In the genomic region with DNA sequence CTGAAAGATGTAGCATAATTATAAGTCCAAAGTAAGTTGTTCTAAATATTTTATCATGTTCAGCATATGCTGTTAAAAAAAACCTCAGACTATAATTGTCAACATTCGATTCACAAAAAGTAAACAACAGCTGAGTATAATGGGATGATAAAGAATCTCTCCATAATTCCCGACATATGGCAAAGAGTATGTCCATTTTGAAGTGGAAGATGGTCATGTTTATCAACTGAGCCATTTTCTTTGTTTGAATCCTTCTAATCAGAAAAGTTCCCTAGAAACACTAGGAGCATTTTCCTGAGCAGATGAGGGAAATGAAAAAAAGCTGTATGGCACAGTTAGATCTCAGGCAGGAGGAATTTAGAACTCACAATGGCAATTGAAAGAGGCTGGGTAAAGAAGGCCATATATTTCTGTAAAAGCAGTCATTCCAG, we compare ENCODE assay signal across 13 cellular contexts.
A peak's percentile ranks its signal among the peaks of the same experiment; 100 is the strongest.
DNase-seq lines count a peak whose midpoint lies in the region; ATAC-seq and TF ChIP-seq lines count a peak whose summit lies in the region.
"Had no signal": no experiment of that assay in that cellular context is flagged by ENCODE, and none has a peak within 500 bp of the region (broad histone marks: within the 10 kb centered on the region; RNA-seq: fewer than 3 reads in every experiment).

No MANE protein-coding gene starts in this region.

- no peak for ATAC-seq in activated CD4-positive, alpha-beta T cell treated with anti-CD3 and anti-CD28 coated beads for 36 hours
- ATAC-seq in activated naive CD8-positive, alpha-beta T cell treated with anti-CD3 and anti-CD28 coated beads, Interleukin-2, amount 50 U/mL, for 24 hours: no peak
- no peak for ATAC-seq in GM19328 (IDR thresholded peaks at IDR 0.05; ENCODE audit: unreplicated experiment)

- CTCF ChIA-PET in activated CD4-positive, alpha-beta T cell treated with anti-CD3 and anti-CD28 coated beads for 36 hours (lab: Charles Lee): interaction anchor here (0.6 to 3.8 kb wide), 4 partner anchors 17 to 126 kb away, joined by 3 to 12 read pairs (median 4); no protein-coding TSS in a partner anchor
- CTCF ChIA-PET in activated CD4-positive, alpha-beta T cell treated with anti-CD3 and anti-CD28 coated beads, Interleukin-2, amount 10 ng/mL, durations not matched to agents 7 days and 5 days (lab: Charles Lee): interaction anchor here (1.4 kb wide), 1 partner anchor 10 kb away, joined by 8 read pairs; no protein-coding TSS in a partner anchor

- H3K27me3 Mint-ChIP-seq in activated CD4-positive, alpha-beta T cell treated with anti-CD3 and anti-CD28 coated beads for 36 hours: no peaks in the 10 kb centered on the region
- no peaks in the 10 kb centered on the region for H3K27me3 Mint-ChIP-seq in activated CD4-positive, alpha-beta T cell treated with anti-CD3 and anti-CD28 coated beads, Interleukin-2, amount 10 ng/mL, durations not matched to agents 7 days and 5 days
- H3K27me3 Mint-ChIP-seq in IgD-negative memory B cell (no peaks in the 10 kb centered on the region), osteocyte (ENCODE audit: unreplicated experiment) (no peaks in the 10 kb centered on the region)
- no peaks in the 10 kb centered on the region for H3K27me3 Mint-ChIP-seq in activated naive CD8-positive, alpha-beta T cell treated with anti-CD3 and anti-CD28 coated beads, Interleukin-2, amount 50 U/mL, for 24 hours

- H3K4me3 Mint-ChIP-seq in activated CD4-positive, alpha-beta T cell treated with anti-CD3 and anti-CD28 coated beads for 36 hours: no peak overlapping the region
- H3K4me3 Mint-ChIP-seq in activated CD4-positive, alpha-beta T cell treated with anti-CD3 and anti-CD28 coated beads, Interleukin-2, amount 10 ng/mL, durations not matched to agents 7 days and 5 days: no peak overlapping the region
- H3K4me3 Mint-ChIP-seq in IgD-negative memory B cell (peak overlapping the region in 1 of 4 donors; percentile 2), osteocyte (ENCODE audit: unreplicated experiment) (no peak overlapping the region)
- no peak overlapping the region for H3K4me3 Mint-ChIP-seq in activated naive CD8-positive, alpha-beta T cell treated with anti-CD3 and anti-CD28 coated beads, Interleukin-2, amount 50 U/mL, for 24 hours
- H3K4me3 Mint-ChIP-seq: endodermal cell; T-helper 1 cell treated with Interleukin-12 subunit alpha and Interleukin-12 subunit beta and Interleukin-4 antibody, amounts not matched to agents 30 μg/mL and 1 μg/mL, for 36 hours had no signal

- TF ChIP-seq CTCF in osteocyte (IDR thresholded peaks at IDR 0.05): no peak

- H3K36me3 Mint-ChIP-seq in activated CD4-positive, alpha-beta T cell treated with anti-CD3 and anti-CD28 coated beads for 36 hours (ENCODE audit: low read depth): peaks cover 3% of the 10 kb centered on the region
- peaks cover 11% of the 10 kb centered on the region for H3K36me3 Mint-ChIP-seq in activated CD4-positive, alpha-beta T cell treated with anti-CD3 and anti-CD28 coated beads, Interleukin-2, amount 10 ng/mL, durations not matched to agents 7 days and 5 days (ENCODE audit: low read depth)
- H3K36me3 Mint-ChIP-seq in IgD-negative memory B cell (peaks cover 4% of the 10 kb centered on the region), osteocyte (ENCODE audit: unreplicated experiment) (peaks cover 2% of the 10 kb centered on the region)
- H3K36me3 Mint-ChIP-seq in activated naive CD8-positive, alpha-beta T cell treated with anti-CD3 and anti-CD28 coated beads, Interleukin-2, amount 50 U/mL, for 24 hours (ENCODE audit: low read depth): peaks cover 3% of the 10 kb centered on the region

- peaks cover 79% of the 10 kb centered on the region for H3K4me1 Mint-ChIP-seq in activated CD4-positive, alpha-beta T cell treated with anti-CD3 and anti-CD28 coated beads for 36 hours
- H3K4me1 Mint-ChIP-seq in activated CD4-positive, alpha-beta T cell treated with anti-CD3 and anti-CD28 coated beads, Interleukin-2, amount 10 ng/mL, durations not matched to agents 7 days and 5 days: peaks cover 78% of the 10 kb centered on the region
- H3K4me1 Mint-ChIP-seq in IgD-negative memory B cell (peaks cover 70 to 79% (median 77%) of the 10 kb centered on the region in 3 donors), osteocyte (ENCODE audit: unreplicated experiment) (peaks cover 56% of the 10 kb centered on the region)
- H3K4me1 Mint-ChIP-seq in activated naive CD8-positive, alpha-beta T cell treated with anti-CD3 and anti-CD28 coated beads, Interleukin-2, amount 50 U/mL, for 24 hours: peaks cover 88% of the 10 kb centered on the region

- intact Hi-C loops in activated CD4-positive, alpha-beta T cell treated with anti-CD3 and anti-CD28 coated beads for 36 hours (cut with DNase I, micrococcal nuclease): loop anchor here in 1 of 2 experiments (10.0 kb wide), 1 partner anchor 543 kb away; a partner anchor contains a TSS

- peaks cover 3% of the 10 kb centered on the region for H3K9me3 Mint-ChIP-seq in activated CD4-positive, alpha-beta T cell treated with anti-CD3 and anti-CD28 coated beads for 36 hours (ENCODE audit: low read depth)
- peaks cover 10% of the 10 kb centered on the region for H3K9me3 Mint-ChIP-seq in activated CD4-positive, alpha-beta T cell treated with anti-CD3 and anti-CD28 coated beads, Interleukin-2, amount 10 ng/mL, durations not matched to agents 7 days and 5 days
- H3K9me3 Mint-ChIP-seq in IgD-negative memory B cell: peaks cover 0 to 2% (median 0%) of the 10 kb centered on the region in 3 donors
- peaks cover 11% of the 10 kb centered on the region for H3K9me3 Mint-ChIP-seq in activated naive CD8-positive, alpha-beta T cell treated with anti-CD3 and anti-CD28 coated beads, Interleukin-2, amount 50 U/mL, for 24 hours
- peaks cover 3% of the 10 kb centered on the region for H3K9me3 Mint-ChIP-seq in osteocyte (ENCODE audit: unreplicated experiment)

- POLR2A ChIA-PET in activated CD4-positive, alpha-beta T cell treated with anti-CD3 and anti-CD28 coated beads for 36 hours (lab: Charles Lee): no interaction called here
- POLR2A ChIA-PET in activated CD4-positive, alpha-beta T cell treated with anti-CD3 and anti-CD28 coated beads, Interleukin-2, amount 10 ng/mL, durations not matched to agents 7 days and 5 days (lab: Charles Lee): no interaction called here

- no peak for DNase-seq in activated CD4-positive, alpha-beta T cell treated with anti-CD3 and anti-CD28 coated beads for 36 hours
- DNase-seq in activated CD4-positive, alpha-beta T cell treated with anti-CD3 and anti-CD28 coated beads, Interleukin-2, amount 10 ng/mL, durations not matched to agents 7 days and 5 days: no peak
- no peak for DNase-seq in activated naive CD8-positive, alpha-beta T cell treated with anti-CD3 and anti-CD28 coated beads, Interleukin-2, amount 50 U/mL, for 24 hours
- DNase-seq in osteocyte (ENCODE audit: extremely low spot score, unreplicated experiment) (no peak), medulla oblongata (ENCODE audit: extremely low spot score) (no peak), putamen (ENCODE audit: low spot score) (no peak)
- DNase-seq: activated effector memory CD4-positive, alpha-beta T cell treated with anti-CD3 and anti-CD28 coated beads, Interleukin-2, amount 50 U/mL, for 16 hours; endodermal cell; NCI-H1436; NCI-H345 had no signal

- H3K27ac Mint-ChIP-seq in activated CD4-positive, alpha-beta T cell treated with anti-CD3 and anti-CD28 coated beads for 36 hours: peak overlapping the region; percentile 84
- no peak overlapping the region for H3K27ac Mint-ChIP-seq in activated CD4-positive, alpha-beta T cell treated with anti-CD3 and anti-CD28 coated beads, Interleukin-2, amount 10 ng/mL, durations not matched to agents 7 days and 5 days
- H3K27ac Mint-ChIP-seq in IgD-negative memory B cell (peak overlapping the region in 2 of 3 donors; percentile 17 to 52), osteocyte (ENCODE audit: unreplicated experiment) (peak overlapping the region; percentile 50)
- peak overlapping the region; percentile 86 for H3K27ac Mint-ChIP-seq in activated naive CD8-positive, alpha-beta T cell treated with anti-CD3 and anti-CD28 coated beads, Interleukin-2, amount 50 U/mL, for 24 hours
- H3K27ac Mint-ChIP-seq: endodermal cell had no signal
